Comparison of ENCODE assay signal across 8 cellular contexts in genomic region chr17:48577330-48577945, GRCh38. TPM values are rescaled to one million over a fixed set of nuclear protein-coding genes. Genes with fewer than 3 reads are reported as not detected.
DNase-seq lines count a peak whose midpoint lies in the region; TF ChIP-seq lines count a peak whose summit lies in the region.

No MANE protein-coding gene starts in this region.

- peaks cover 61% of the 10 kb centered on the region for H3K4me1 Mint-ChIP-seq in activated naive CD4-positive, alpha-beta T cell treated with anti-CD3 and anti-CD28 coated beads, Interleukin-2, amount 50 U/mL, for 24 hours

- H3K9me3 ChIP-seq in HEK293 (ENCODE audit: control insufficient read depth, insufficient read depth, low read depth, low read length), result no peaks in the 10 kb centered on the region

- no peak overlapping the region for H3K27ac Mint-ChIP-seq in activated naive CD4-positive, alpha-beta T cell treated with anti-CD3 and anti-CD28 coated beads, Interleukin-2, amount 50 U/mL, for 24 hours

- TF ChIP-seq CTCF in 22Rv1 (IDR thresholded peaks at IDR 0.05) (no peak), HEK293 (tag by site-specific recombination; IDR thresholded peaks at IDR 0.05) (no peak), lower leg skin (IDR thresholded peaks at IDR 0.05) (no peak)

- DNase-seq in lower leg skin (ENCODE audit: low spot score in 2 of 2) (no peak), GF-D8 (lab: John Stamatoyannopoulos, UW) (no peak), HuH-7.5 (ENCODE audit: low spot score) (no peak), GM19240 (ENCODE audit: insufficient read length, low spot score) (no peak)
- no peak for DNase-seq in activated CD8-positive, alpha-beta memory T cell treated with anti-CD3 and anti-CD28 coated beads, Interleukin-2, amount 50 U/mL, for 48 hours

- CTCF ChIA-PET in HEK293 (lab: Yijun Ruan, JAX), result interaction anchor here (0.7 kb wide), 2 partner anchors 59 to 84 kb away, joined by 3 read pairs; no protein-coding TSS in a partner anchor

- peaks cover 1% of the 10 kb centered on the region for H3K36me3 Mint-ChIP-seq in activated naive CD4-positive, alpha-beta T cell treated with anti-CD3 and anti-CD28 coated beads, Interleukin-2, amount 50 U/mL, for 24 hours

- H3K4me3 Mint-ChIP-seq in activated naive CD4-positive, alpha-beta T cell treated with anti-CD3 and anti-CD28 coated beads, Interleukin-2, amount 50 U/mL, for 24 hours, result peak overlapping the region; percentile 85

- H3K36me3 ChIP-seq in HEK293 (ENCODE audit: control insufficient read depth in 2 of 2, insufficient read depth in 1 of 2, low read length in 2 of 2), result peaks cover 0 to 17% of the 10 kb centered on the region in 2 experiments; a peak in 2 of 3 replicates

- peaks cover 30% of the 10 kb centered on the region for H3K27me3 Mint-ChIP-seq in activated naive CD4-positive, alpha-beta T cell treated with anti-CD3 and anti-CD28 coated beads, Interleukin-2, amount 50 U/mL, for 24 hours

- H3K4me3 ChIP-seq in HEK293 (ENCODE audit: low read depth, low read length) (peak overlapping the region; percentile 52), lower leg skin (ENCODE audit: low read depth, poor library complexity, severe bottlenecking) (peak overlapping the region; percentile 29)

- 2 to 4% methylated on average over 16 to 19 of the region's 19 CpGs for WGBS in lower leg skin, 2 donors

- H3K4me1 ChIP-seq in HEK293 (ENCODE audit: control insufficient read depth, insufficient read depth, low read length), result peaks cover 71% of the 10 kb centered on the region

- no peak for TF ChIP-seq POLR2A in lower leg skin (IDR thresholded peaks at IDR 0.05)

- POLR2A ChIA-PET in HEK293 (lab: Yijun Ruan, JAX), result interaction anchor here (0.6 to 4.1 kb wide), 9 partner anchors 10 to 1658 kb away, joined by 3 to 26 read pairs (median 5); no protein-coding TSS in a partner anchor

- intact Hi-C loops in lower leg skin (cut with DNase I; ENCODE audit: low total_unique reads), result no loop called here

- H3K27ac ChIP-seq in 22Rv1 (peak overlapping the region; percentile 37; the same call in 1 of the 2 replicates), HEK293 (ENCODE audit: extremely low read depth, low read depth, low read length) (peak overlapping the region; percentile 93)

- H3K9me3 Mint-ChIP-seq in activated naive CD4-positive, alpha-beta T cell treated with anti-CD3 and anti-CD28 coated beads, Interleukin-2, amount 50 U/mL, for 24 hours, result no peaks in the 10 kb centered on the region

TF ChIP-seq in HEK293, 187 proteins besides CTCF, POLR2A, EP300 and RAD21 (continues in another document):
- no peak for TF ChIP-seq ZNF140 (tag by site-specific recombination; IDR thresholded peaks at IDR 0.05)
- TF ChIP-seq ELK4 (IDR thresholded peaks at IDR 0.05; ENCODE audit: borderline replicate concordance, low read depth, low read length), result no peak
- TF ChIP-seq YY2 (tag by site-specific recombination; IDR thresholded peaks at IDR 0.05), result no peak
- no peak for TF ChIP-seq ZNF704 (tag by site-specific recombination; IDR thresholded peaks at IDR 0.05)
- no peak for TF ChIP-seq SCRT1 (tag by site-specific recombination; IDR thresholded peaks at IDR 0.05; ENCODE audit: borderline replicate concordance)
- peak; percentile 93 for TF ChIP-seq ZNF10 (tag by site-specific recombination; IDR thresholded peaks at IDR 0.05)
- peak; percentile 96 for TF ChIP-seq ZNF488 (tag by site-specific recombination; IDR thresholded peaks at IDR 0.05)
- TF ChIP-seq SCRT2 (tag by site-specific recombination; IDR thresholded peaks at IDR 0.05), result peak; percentile 35; the same call in 1 of the 2 replicates
- no peak for TF ChIP-seq PRDM1 (tag by site-specific recombination; IDR thresholded peaks at IDR 0.05)
- no peak for TF ChIP-seq ZNF19 (tag by site-specific recombination; IDR thresholded peaks at IDR 0.05; ENCODE audit: low read depth)
- peak; percentile 97 for TF ChIP-seq ZFHX2 (tag by site-specific recombination; conservative IDR thresholded peaks at IDR 0.05)
- TF ChIP-seq ZBTB21 (tag by site-specific recombination; IDR thresholded peaks at IDR 0.05), result 0 out of 2 replicates have a peak, but pooled peaks have one; percentile 42
- no peak for TF ChIP-seq ZNF174 (tag by site-specific recombination; IDR thresholded peaks at IDR 0.05)
- no peak for TF ChIP-seq ZNF658 (tag by site-specific recombination; IDR thresholded peaks at IDR 0.05)
- no peak for TF ChIP-seq ZNF623 (tag by site-specific recombination; IDR thresholded peaks at IDR 0.05)
- TF ChIP-seq ZNF600 (tag by site-specific recombination; IDR thresholded peaks at IDR 0.05), result peak; percentile 10; the same call in 1 of the 2 replicates
- TF ChIP-seq KLF16 (tag by site-specific recombination; IDR thresholded peaks at IDR 0.05), result peak; percentile 91
- peak; percentile 98 for TF ChIP-seq ZEB2 (tag by site-specific recombination; IDR thresholded peaks at IDR 0.05)
- peak; percentile 99 for TF ChIP-seq SP7 (tag by site-specific recombination; IDR thresholded peaks at IDR 0.05)
- TF ChIP-seq ZXDB (tag by site-specific recombination; IDR thresholded peaks at IDR 0.05), result peak; percentile 97
- no peak for TF ChIP-seq GLI4 (tag by site-specific recombination; IDR thresholded peaks at IDR 0.05)
- peak; percentile 74 for TF ChIP-seq ZNF449 (tag by site-specific recombination; IDR thresholded peaks at IDR 0.05)
- peak; percentile 40; the same call in 1 of the 2 replicates for TF ChIP-seq HOXD13 (CRISPR knock-in tag; IDR thresholded peaks at IDR 0.05; ENCODE audit: borderline replicate concordance)
- no peak for TF ChIP-seq ZNF354C (tag by site-specific recombination; IDR thresholded peaks at IDR 0.05; ENCODE audit: borderline replicate concordance, low read depth)
- no peak for TF ChIP-seq PBX3 (CRISPR knock-in tag; IDR thresholded peaks at IDR 0.05)

RNA-seq across cellular contexts. Expression of gene HOXB4, which starts 0.7 kb away (rescaled TPM):
- 1 to 10 TPM in 2 of 4 donors, under 1 TPM in 2; 0.42 to 2.9 (median 1.4) TPM for total RNA-seq in lower leg skin

RNA-seq across cellular contexts. Expression of gene HOXB3, which starts 12.6 kb away (rescaled TPM):
- 10 to 100 TPM in 1 of 4 donors, 1 to 10 TPM in 2, under 1 TPM in 1; 0.97 to 14.1 (median 3.9) TPM for total RNA-seq in lower leg skin

RNA-seq across cellular contexts. Expression of gene HOXB5, which starts 16.1 kb away (rescaled TPM):
- under 1 TPM in 2 of 4 donors, not detected in 2; 0.15 to 0.55 TPM for total RNA-seq in lower leg skin

RNA-seq across cellular contexts. Expression of gene HOXB6, which starts 27.3 kb away (rescaled TPM):
- 1 to 10 TPM in 1 of 4 donors, under 1 TPM in 3; 0.27 to 4.6 (median 0.45) TPM for total RNA-seq in lower leg skin

RNA-seq across cellular contexts. Expression of gene HOXB2, which starts 32.5 kb away (rescaled TPM):
- 10 to 100 TPM in 3 of 4 donors, 1 to 10 TPM in 1; 5.8 to 34.9 (median 20.9) TPM for total RNA-seq in lower leg skin
